Comparison of ENCODE assay signal across 27 cellular contexts in genomic region chr10:21934307-21934706, GRCh38.
"Had no signal": no experiment of that assay in that cellular context is flagged by ENCODE, and none has a peak within 500 bp of the region (broad histone marks: within the 10 kb centered on the region; RNA-seq: fewer than 3 reads in every experiment).

No MANE protein-coding gene starts in this region.

- H3K27ac Mint-ChIP-seq: activated CD4-positive, alpha-beta memory T cell treated with anti-CD3 and anti-CD28 coated beads, Interleukin-2, amount 10 ng/mL, durations not matched to agents 7 days and 5 days; activated CD4-positive, alpha-beta T cell treated with anti-CD3 and anti-CD28 coated beads, Interleukin-2, amount 10 ng/mL, durations not matched to agents 24 days and 14 days; activated naive CD4-positive, alpha-beta T cell treated with anti-CD3 and anti-CD28 coated beads for 36 hours; activated naive CD8-positive, alpha-beta T cell treated with anti-CD3 and anti-CD28 coated beads, Interleukin-2, amount 10 ng/mL, durations not matched to agents 7 days and 5 days; activated T-cell treated with anti-CD3 and anti-CD28 coated beads, Interleukin-2, amount 50 U/mL, for 72 hours; endodermal cell; natural killer cell treated with Interleukin-12 subunit alpha and Interleukin-12 subunit beta and Interleukin-15 and Interleukin-18, amount 100 ng/mL, for 72 hours; progenitor cell of endocrine pancreas; T-helper 2 cell treated with Interferon-gamma antibody and Interleukin-4, amounts not matched to agents 5 μg/mL and 100 μg/mL, for 36 hours had no signal

- H3K4me3 ChIP-seq: body of pancreas, colonic mucosa, gastrocnemius medialis, left ventricle myocardium inferior, sigmoid colon, spleen, testis, uterus had no signal

- H3K27ac ChIP-seq: body of pancreas, colonic mucosa, gastrocnemius medialis, left ventricle myocardium inferior, sigmoid colon, spleen, testis, uterus, VCaP had no signal

- H3K9me3 Mint-ChIP-seq: natural killer cell treated with Interleukin-12 subunit alpha and Interleukin-12 subunit beta and Interleukin-15 and Interleukin-18, amount 100 ng/mL, for 72 hours had no signal

- H3K4me3 Mint-ChIP-seq: activated CD4-positive, alpha-beta memory T cell treated with anti-CD3 and anti-CD28 coated beads, Interleukin-2, amount 10 ng/mL, durations not matched to agents 7 days and 5 days; activated CD4-positive, alpha-beta T cell treated with anti-CD3 and anti-CD28 coated beads, Interleukin-2, amount 10 ng/mL, durations not matched to agents 24 days and 14 days; activated naive CD4-positive, alpha-beta T cell treated with anti-CD3 and anti-CD28 coated beads for 36 hours; activated naive CD8-positive, alpha-beta T cell treated with anti-CD3 and anti-CD28 coated beads, Interleukin-2, amount 10 ng/mL, durations not matched to agents 7 days and 5 days; activated T-cell treated with anti-CD3 and anti-CD28 coated beads, Interleukin-2, amount 50 U/mL, for 72 hours; central memory CD8-positive, alpha-beta T cell; endodermal cell; natural killer cell treated with Interleukin-12 subunit alpha and Interleukin-12 subunit beta and Interleukin-15 and Interleukin-18, amount 100 ng/mL, for 72 hours; T-helper 2 cell treated with Interferon-gamma antibody and Interleukin-4, amounts not matched to agents 5 μg/mL and 100 μg/mL, for 36 hours had no signal

- DNase-seq: activated CD4-positive, alpha-beta memory T cell treated with anti-CD3 and anti-CD28 coated beads, Interleukin-2, amount 10 ng/mL, durations not matched to agents 7 days and 5 days; activated CD4-positive, alpha-beta T cell treated with anti-CD3 and anti-CD28 coated beads, Interleukin-2, amount 10 ng/mL, durations not matched to agents 24 days and 14 days; activated effector memory CD4-positive, alpha-beta T cell treated with Interleukin-2 at 50 U/mL for 16 hours; activated naive CD4-positive, alpha-beta T cell treated with anti-CD3 and anti-CD28 coated beads for 36 hours; activated naive CD8-positive, alpha-beta T cell treated with anti-CD3 and anti-CD28 coated beads, Interleukin-2, amount 10 ng/mL, durations not matched to agents 7 days and 5 days; activated T-cell treated with anti-CD3 and anti-CD28 coated beads, Interleukin-2, amount 50 U/mL, for 72 hours; amygdala; body of pancreas; colonic mucosa; endodermal cell; gastrocnemius medialis; hippocampal formation; left ventricle myocardium inferior; retina; sigmoid colon; spleen; stimulated activated CD4-positive, alpha-beta T cell treated with anti-CD3 and anti-CD28 coated beads, Interleukin-4, amount 100 ng/mL, for 1 hour; stimulated activated naive CD4-positive, alpha-beta T cell; testis; trophoblast cell; uterus had no signal

- H3K27me3 Mint-ChIP-seq: activated CD4-positive, alpha-beta memory T cell treated with anti-CD3 and anti-CD28 coated beads, Interleukin-2, amount 10 ng/mL, durations not matched to agents 7 days and 5 days; activated CD4-positive, alpha-beta T cell treated with anti-CD3 and anti-CD28 coated beads, Interleukin-2, amount 10 ng/mL, durations not matched to agents 24 days and 14 days; activated naive CD8-positive, alpha-beta T cell treated with anti-CD3 and anti-CD28 coated beads, Interleukin-2, amount 10 ng/mL, durations not matched to agents 7 days and 5 days; central memory CD8-positive, alpha-beta T cell; natural killer cell treated with Interleukin-12 subunit alpha and Interleukin-12 subunit beta and Interleukin-15 and Interleukin-18, amount 100 ng/mL, for 72 hours; progenitor cell of endocrine pancreas had no signal

- H3K27me3 ChIP-seq: body of pancreas, colonic mucosa, gastrocnemius medialis, sigmoid colon, spleen, testis, uterus had no signal

- H3K4me1 Mint-ChIP-seq: activated CD4-positive, alpha-beta T cell treated with anti-CD3 and anti-CD28 coated beads, Interleukin-2, amount 10 ng/mL, durations not matched to agents 24 days and 14 days; activated naive CD8-positive, alpha-beta T cell treated with anti-CD3 and anti-CD28 coated beads, Interleukin-2, amount 10 ng/mL, durations not matched to agents 7 days and 5 days; endodermal cell had no signal

- ATAC-seq: activated CD4-positive, CD25-positive, alpha-beta regulatory T cell treated with anti-CD3 and anti-CD28 coated beads, Interleukin-2, amount 50 U/mL, for 24 hours; activated T-cell treated with anti-CD3 and anti-CD28 coated beads, Interleukin-2, amount 50 U/mL, for 72 hours; body of pancreas; gastrocnemius medialis; natural killer cell treated with Interleukin-12 subunit alpha and Interleukin-12 subunit beta and Interleukin-15 and Interleukin-18, amount 100 ng/mL, for 72 hours had no signal

- H3K9me3 ChIP-seq: colonic mucosa, testis had no signal

- H3K4me1 ChIP-seq: colonic mucosa, gastrocnemius medialis, sigmoid colon, spleen, testis, uterus had no signal
